36 cellular contexts compared by ENCODE assay signal in genomic region chr3:130504701-130505100, GRCh38. TPM values are rescaled to one million over a fixed set of nuclear protein-coding genes. Genes with fewer than 3 reads are reported as not detected.
"Had no signal": no experiment of that assay in that cellular context is flagged by ENCODE, and none has a peak within 500 bp of the region (broad histone marks: within the 10 kb centered on the region; RNA-seq: fewer than 3 reads in every experiment).

No MANE protein-coding gene starts in this region.

- FAIRE-seq: TTC549 had no signal

- H3K27me3 ChIP-seq: ascending aorta had no signal

- H3K9me3 ChIP-seq: ascending aorta had no signal

- DNase-seq: activated B cell treated with CpG ODN at 0.5 μM for 24 hours; activated CD4-positive, alpha-beta memory T cell treated with anti-CD3 and anti-CD28 coated beads for 36 hours; activated CD4-positive, alpha-beta T cell treated with anti-CD3 and anti-CD28 coated beads for 4 hours; activated CD4-positive, alpha-beta T cell treated with anti-CD3 and anti-CD28 coated beads, Interleukin-2, amount 10 ng/mL, durations not matched to agents 24 days and 14 days; activated CD4-positive, alpha-beta T cell treated with anti-CD3 and anti-CD28 coated beads, Interleukin-2, amount 50 U/mL, for 1 hour; activated CD4-positive, alpha-beta T cell treated with anti-CD3 and anti-CD28 coated beads, Interleukin-2, amount 50 U/mL, for 4 hours; activated CD4-positive, CD25-positive, alpha-beta regulatory T cell treated with anti-CD3 and anti-CD28 coated beads, Interleukin-2, amount 50 U/mL, for 72 hours; activated CD8-positive, alpha-beta memory T cell treated with anti-CD3 and anti-CD28 coated beads, Interleukin-2, amount 50 U/mL, for 4 hours; activated CD8-positive, alpha-beta T cell treated with anti-CD3 and anti-CD28 coated beads for 36 hours; activated effector memory CD4-positive, alpha-beta T cell treated with anti-CD3 and anti-CD28 coated beads, Interleukin-2, amount 50 U/mL, for 16 hours; activated gamma-delta T cell treated with Interleukin-2 at 50 U/mL for 16 hours; activated naive CD4-positive, alpha-beta T cell; activated naive CD4-positive, alpha-beta T cell treated with anti-CD3 and anti-CD28 coated beads for 36 hours; activated naive CD4-positive, alpha-beta T cell treated with anti-CD3 and anti-CD28 coated beads, Interleukin-2, amount 50 U/mL, for 16 hours; activated naive CD8-positive, alpha-beta T cell treated with anti-CD3 and anti-CD28 coated beads, Interleukin-2, amount 10 ng/mL, durations not matched to agents 7 days and 5 days; activated naive CD8-positive, alpha-beta T cell treated with anti-CD3 and anti-CD28 coated beads, Interleukin-2, amount 50 U/mL, for 24 hours; activated T-cell treated with anti-CD3 and anti-CD28 coated beads for 4 hours; activated T-cell treated with anti-CD3 and anti-CD28 coated beads, Interleukin-2, amount 50 U/mL, for 1 hour; activated T-cell treated with anti-CD3 and anti-CD28 coated beads, Interleukin-2, amount 50 U/mL, for 4 hours; activated T-cell treated with anti-CD3 and anti-CD28 coated beads, Interleukin-2, amount 50 U/mL, for 72 hours; amygdala; anterior cingulate cortex; central memory CD4-positive, alpha-beta T cell; T-helper 1 cell; T-helper 2 cell; T-helper 9 cell had no signal

- H3K9me3 Mint-ChIP-seq: activated B cell treated with CpG ODN at 0.5 μM for 24 hours; activated CD4-positive, alpha-beta memory T cell treated with anti-CD3 and anti-CD28 coated beads for 36 hours; activated CD4-positive, alpha-beta T cell treated with anti-CD3 and anti-CD28 coated beads, Interleukin-2, amount 10 ng/mL, durations not matched to agents 24 days and 14 days; activated CD8-positive, alpha-beta T cell treated with anti-CD3 and anti-CD28 coated beads for 36 hours; activated naive CD4-positive, alpha-beta T cell treated with anti-CD3 and anti-CD28 coated beads for 36 hours; activated naive CD8-positive, alpha-beta T cell treated with anti-CD3 and anti-CD28 coated beads, Interleukin-2, amount 10 ng/mL, durations not matched to agents 7 days and 5 days; activated naive CD8-positive, alpha-beta T cell treated with anti-CD3 and anti-CD28 coated beads, Interleukin-2, amount 50 U/mL, for 24 hours; activated T-cell treated with anti-CD3 and anti-CD28 coated beads, Interleukin-2, amount 50 U/mL, for 4 hours; activated T-cell treated with anti-CD3 and anti-CD28 coated beads, Interleukin-2, amount 50 U/mL, for 72 hours; activated T-helper 1 cell treated with anti-CD3 and anti-CD28 coated beads, Interleukin-12 subunit alpha, Interleukin-12 subunit beta, Interleukin-2, Interleukin-4 antibody, amounts not matched to agents 30 ng/mL and 10 ng/mL and 1 ng/mL, durations not matched to agents 14 hours and 24 hours and 36 hours; activated T-helper 17 cell treated with anti-CD3 and anti-CD28 coated beads, Interleukin-2, amount 50 U/mL, for 72 hours; brain; T-helper 1 cell treated with Interleukin-12 subunit alpha and Interleukin-12 subunit beta and Interleukin-4 antibody, amounts not matched to agents 30 μg/mL and 1 μg/mL, for 36 hours; T-helper 2 cell treated with Interferon-gamma antibody and Interleukin-4, amounts not matched to agents 5 μg/mL and 100 μg/mL, for 36 hours had no signal

- H3K27ac ChIP-seq: ascending aorta, VCaP had no signal

- ATAC-seq: activated CD8-positive, alpha-beta T cell treated with anti-CD3 and anti-CD28 coated beads for 36 hours; activated naive CD8-positive, alpha-beta T cell treated with anti-CD3 and anti-CD28 coated beads, Interleukin-2, amount 50 U/mL, for 24 hours; activated T-cell treated with anti-CD3 and anti-CD28 coated beads, Interleukin-2, amount 50 U/mL, for 4 hours; activated T-cell treated with anti-CD3 and anti-CD28 coated beads, Interleukin-2, amount 50 U/mL, for 72 hours; activated T-helper 17 cell treated with anti-CD3 and anti-CD28 coated beads, Interleukin-2, amount 50 U/mL, for 72 hours had no signal

- H3K36me3 Mint-ChIP-seq: activated CD4-positive, alpha-beta memory T cell treated with anti-CD3 and anti-CD28 coated beads for 36 hours; activated naive CD8-positive, alpha-beta T cell; activated naive CD8-positive, alpha-beta T cell treated with anti-CD3 and anti-CD28 coated beads, Interleukin-2, amount 10 ng/mL, durations not matched to agents 7 days and 5 days; brain had no signal

- H3K27ac Mint-ChIP-seq: activated B cell treated with CpG ODN at 0.5 μM for 24 hours; activated CD4-positive, alpha-beta memory T cell treated with anti-CD3 and anti-CD28 coated beads for 36 hours; activated CD4-positive, alpha-beta T cell treated with anti-CD3 and anti-CD28 coated beads, Interleukin-2, amount 10 ng/mL, durations not matched to agents 24 days and 14 days; activated CD8-positive, alpha-beta T cell treated with anti-CD3 and anti-CD28 coated beads for 36 hours; activated naive CD4-positive, alpha-beta T cell treated with anti-CD3 and anti-CD28 coated beads for 36 hours; activated naive CD8-positive, alpha-beta T cell; activated naive CD8-positive, alpha-beta T cell treated with anti-CD3 and anti-CD28 coated beads, Interleukin-2, amount 10 ng/mL, durations not matched to agents 7 days and 5 days; activated naive CD8-positive, alpha-beta T cell treated with anti-CD3 and anti-CD28 coated beads, Interleukin-2, amount 50 U/mL, for 24 hours; activated T-cell treated with anti-CD3 and anti-CD28 coated beads, Interleukin-2, amount 50 U/mL, for 72 hours; activated T-helper 1 cell treated with anti-CD3 and anti-CD28 coated beads, Interleukin-12 subunit alpha, Interleukin-12 subunit beta, Interleukin-2, Interleukin-4 antibody, amounts not matched to agents 30 ng/mL and 10 ng/mL and 1 ng/mL, durations not matched to agents 14 hours and 24 hours and 36 hours; activated T-helper 17 cell treated with anti-CD3 and anti-CD28 coated beads, Interleukin-2, amount 50 U/mL, for 72 hours; T-helper 1 cell treated with Interleukin-12 subunit alpha and Interleukin-12 subunit beta and Interleukin-4 antibody, amounts not matched to agents 30 μg/mL and 1 μg/mL, for 36 hours; T-helper 2 cell treated with Interferon-gamma antibody and Interleukin-4, amounts not matched to agents 5 μg/mL and 100 μg/mL, for 36 hours had no signal

- H3K4me3 ChIP-seq: ascending aorta had no signal

- H3K4me1 ChIP-seq: ascending aorta had no signal

- H3K36me3 ChIP-seq: ascending aorta had no signal

RNA-seq across cellular contexts. Expression of gene COL6A6, which starts 12.3 kb away (rescaled TPM):
- total RNA-seq: activated B cell treated with CpG ODN at 0.5 μM for 24 hours; activated CD4-positive, alpha-beta memory T cell treated with anti-CD3 and anti-CD28 coated beads for 36 hours; activated CD4-positive, alpha-beta T cell treated with anti-CD3 and anti-CD28 coated beads, Interleukin-2, amount 10 ng/mL, durations not matched to agents 24 days and 14 days; activated CD8-positive, alpha-beta memory T cell treated with anti-CD3 and anti-CD28 coated beads for 36 hours; activated CD8-positive, alpha-beta T cell treated with anti-CD3 and anti-CD28 coated beads for 36 hours; activated naive CD4-positive, alpha-beta T cell treated with anti-CD3 and anti-CD28 coated beads for 36 hours; activated naive CD8-positive, alpha-beta T cell treated with anti-CD3 and anti-CD28 coated beads, Interleukin-2, amount 10 ng/mL, durations not matched to agents 7 days and 5 days; activated T-cell treated with anti-CD3 and anti-CD28 coated beads, Interleukin-2, amount 50 U/mL, for 4 hours; activated T-cell treated with anti-CD3 and anti-CD28 coated beads, Interleukin-2, amount 50 U/mL, for 72 hours; activated T-helper 1 cell treated with anti-CD3 and anti-CD28 coated beads, Interleukin-12 subunit alpha, Interleukin-12 subunit beta, Interleukin-2, Interleukin-4 antibody, amounts not matched to agents 30 ng/mL and 10 ng/mL and 1 ng/mL, durations not matched to agents 14 hours and 24 hours and 36 hours; activated T-helper 17 cell treated with anti-CD3 and anti-CD28 coated beads, Interleukin-2, amount 50 U/mL, for 72 hours; ascending aorta had no signal
